1 cellular context compared by ENCODE assay signal in the genomic region with DNA sequence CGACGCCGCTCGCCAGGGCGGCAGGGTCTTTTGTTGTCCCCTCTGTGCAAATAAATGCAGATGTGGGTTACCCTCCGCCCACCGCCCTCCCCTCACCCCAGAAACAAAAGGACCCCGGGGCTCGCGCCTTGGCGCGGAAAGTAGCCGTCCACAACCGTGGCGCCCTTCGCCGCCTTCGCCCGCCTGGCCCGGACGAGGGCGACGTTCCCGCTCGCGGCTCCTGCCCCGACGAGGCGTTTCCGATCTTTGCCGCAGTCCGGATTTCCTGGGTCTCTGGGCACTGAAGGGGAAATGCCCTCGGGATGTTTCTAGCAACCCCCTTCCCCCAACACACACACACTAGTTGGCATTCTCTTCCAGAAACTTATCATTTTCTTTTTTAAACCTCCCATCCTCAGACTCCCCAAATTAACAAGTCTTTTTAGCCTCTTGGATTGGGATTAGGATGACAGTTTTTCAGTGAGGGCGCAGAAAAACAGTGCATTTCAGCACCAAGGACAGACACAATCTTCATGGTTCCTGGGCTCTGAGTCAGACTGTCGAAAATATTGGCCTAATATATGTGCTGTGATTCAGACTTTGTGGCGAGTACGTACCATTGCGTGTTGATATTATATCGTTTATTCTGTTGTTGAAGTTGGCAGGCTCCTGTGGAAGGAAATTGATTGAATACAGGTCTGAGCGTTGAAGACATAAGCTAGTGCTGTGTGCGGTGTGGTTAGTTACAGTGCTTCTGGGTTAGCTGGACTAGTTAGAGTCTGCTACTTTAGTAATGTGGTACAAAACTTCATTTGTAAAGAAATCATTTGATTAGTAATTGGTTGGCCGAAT.
TF ChIP-seq lines count a peak whose summit lies in the region.

No MANE protein-coding gene starts in this region.

TF ChIP-seq in HepG2, 621 proteins besides CTCF, POLR2A, EP300 and RAD21 (continued from another document):
- peak; percentile 46; the same call in 1 of the 2 replicates for TF ChIP-seq TAF1 (CRISPR knock-in tag; IDR thresholded peaks at IDR 0.05)
- TF ChIP-seq, protein P1, sequence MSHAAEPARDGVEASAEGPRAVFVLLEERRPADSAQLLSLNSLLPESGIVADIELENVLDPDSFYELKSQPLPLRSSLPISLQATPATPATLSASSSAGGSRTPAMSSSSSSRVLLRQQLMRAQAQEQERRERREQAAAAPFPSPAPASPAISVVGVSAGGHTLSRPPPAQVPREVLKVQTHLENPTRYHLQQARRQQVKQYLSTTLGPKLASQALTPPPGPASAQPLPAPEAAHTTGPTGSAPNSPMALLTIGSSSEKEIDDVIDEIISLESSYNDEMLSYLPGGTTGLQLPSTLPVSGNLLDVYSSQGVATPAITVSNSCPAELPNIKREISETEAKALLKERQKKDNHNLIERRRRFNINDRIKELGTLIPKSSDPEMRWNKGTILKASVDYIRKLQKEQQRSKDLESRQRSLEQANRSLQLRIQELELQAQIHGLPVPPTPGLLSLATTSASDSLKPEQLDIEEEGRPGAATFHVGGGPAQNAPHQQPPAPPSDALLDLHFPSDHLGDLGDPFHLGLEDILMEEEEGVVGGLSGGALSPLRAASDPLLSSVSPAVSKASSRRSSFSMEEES (CRISPR knock-in tag; IDR thresholded peaks at IDR 0.05), result peak; percentile 64
- TF ChIP-seq FOXA1 (IDR thresholded peaks at IDR 0.05), result no peak
- TF ChIP-seq FOXA1 (CRISPR knock-in tag; IDR thresholded peaks at IDR 0.05), result 0 out of 2 replicates have a peak, but pooled peaks have one; percentile 7
- peak; percentile 98 for TF ChIP-seq DNMT3B (CRISPR knock-in tag; conservative IDR thresholded peaks at IDR 0.05)
- TF ChIP-seq ZNF709 (CRISPR knock-in tag; IDR thresholded peaks at IDR 0.05), result peak; percentile 73; the same call in 1 of the 2 replicates
- TF ChIP-seq, protein P2, sequence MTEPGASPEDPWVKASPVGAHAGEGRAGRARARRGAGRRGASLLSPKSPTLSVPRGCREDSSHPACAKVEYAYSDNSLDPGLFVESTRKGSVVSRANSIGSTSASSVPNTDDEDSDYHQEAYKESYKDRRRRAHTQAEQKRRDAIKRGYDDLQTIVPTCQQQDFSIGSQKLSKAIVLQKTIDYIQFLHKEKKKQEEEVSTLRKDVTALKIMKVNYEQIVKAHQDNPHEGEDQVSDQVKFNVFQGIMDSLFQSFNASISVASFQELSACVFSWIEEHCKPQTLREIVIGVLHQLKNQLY (CRISPR knock-in tag; IDR thresholded peaks at IDR 0.05), result 0 out of 2 replicates have a peak, but pooled peaks have one; percentile 33
- TF ChIP-seq ZFP82 (CRISPR knock-in tag; IDR thresholded peaks at IDR 0.05; ENCODE audit: borderline replicate concordance), result peak; percentile 67; the same call in 1 of the 2 replicates
- TF ChIP-seq NKX3-1 (CRISPR knock-in tag; IDR thresholded peaks at IDR 0.05), result peak; percentile 90
- no peak for TF ChIP-seq ZNF44 (CRISPR knock-in tag; IDR thresholded peaks at IDR 0.05)
- TF ChIP-seq, protein P3, sequence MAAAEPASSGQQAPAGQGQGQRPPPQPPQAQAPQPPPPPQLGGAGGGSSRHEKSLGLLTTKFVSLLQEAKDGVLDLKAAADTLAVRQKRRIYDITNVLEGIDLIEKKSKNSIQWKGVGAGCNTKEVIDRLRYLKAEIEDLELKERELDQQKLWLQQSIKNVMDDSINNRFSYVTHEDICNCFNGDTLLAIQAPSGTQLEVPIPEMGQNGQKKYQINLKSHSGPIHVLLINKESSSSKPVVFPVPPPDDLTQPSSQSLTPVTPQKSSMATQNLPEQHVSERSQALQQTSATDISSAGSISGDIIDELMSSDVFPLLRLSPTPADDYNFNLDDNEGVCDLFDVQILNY (CRISPR knock-in tag; conservative IDR thresholded peaks at IDR 0.05), result 0 out of 2 replicates have a peak, but pooled peaks have one; percentile 26
- no peak; the same call in 1 of the 2 replicates for TF ChIP-seq FOXK1 (CRISPR knock-in tag; IDR thresholded peaks at IDR 0.05; ENCODE audit: borderline replicate concordance, low read depth)
- peak; percentile 45; the same call in 1 of the 2 replicates for TF ChIP-seq ZNF546 (CRISPR knock-in tag; conservative IDR thresholded peaks at IDR 0.05)
- TF ChIP-seq, protein P4, sequence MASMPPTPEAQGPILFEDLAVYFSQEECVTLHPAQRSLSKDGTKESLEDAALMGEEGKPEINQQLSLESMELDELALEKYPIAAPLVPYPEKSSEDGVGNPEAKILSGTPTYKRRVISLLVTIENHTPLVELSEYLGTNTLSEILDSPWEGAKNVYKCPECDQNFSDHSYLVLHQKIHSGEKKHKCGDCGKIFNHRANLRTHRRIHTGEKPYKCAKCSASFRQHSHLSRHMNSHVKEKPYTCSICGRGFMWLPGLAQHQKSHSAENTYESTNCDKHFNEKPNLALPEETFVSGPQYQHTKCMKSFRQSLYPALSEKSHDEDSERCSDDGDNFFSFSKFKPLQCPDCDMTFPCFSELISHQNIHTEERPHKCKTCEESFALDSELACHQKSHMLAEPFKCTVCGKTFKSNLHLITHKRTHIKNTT (CRISPR knock-in tag; IDR thresholded peaks at IDR 0.05), result no peak
- TF ChIP-seq ARNT2 (CRISPR knock-in tag; IDR thresholded peaks at IDR 0.05; ENCODE audit: low read depth), result no peak
- TF ChIP-seq MXD4 (CRISPR knock-in tag; IDR thresholded peaks at IDR 0.05), result peak; percentile 14; the same call in 1 of the 2 replicates
- no peak for TF ChIP-seq ZIK1 (CRISPR knock-in tag; IDR thresholded peaks at IDR 0.05; ENCODE audit: borderline replicate concordance, low read depth)
- no peak for TF ChIP-seq EEA1 (CRISPR knock-in tag; IDR thresholded peaks at IDR 0.05; ENCODE audit: borderline replicate concordance)
- TF ChIP-seq, protein P5, sequence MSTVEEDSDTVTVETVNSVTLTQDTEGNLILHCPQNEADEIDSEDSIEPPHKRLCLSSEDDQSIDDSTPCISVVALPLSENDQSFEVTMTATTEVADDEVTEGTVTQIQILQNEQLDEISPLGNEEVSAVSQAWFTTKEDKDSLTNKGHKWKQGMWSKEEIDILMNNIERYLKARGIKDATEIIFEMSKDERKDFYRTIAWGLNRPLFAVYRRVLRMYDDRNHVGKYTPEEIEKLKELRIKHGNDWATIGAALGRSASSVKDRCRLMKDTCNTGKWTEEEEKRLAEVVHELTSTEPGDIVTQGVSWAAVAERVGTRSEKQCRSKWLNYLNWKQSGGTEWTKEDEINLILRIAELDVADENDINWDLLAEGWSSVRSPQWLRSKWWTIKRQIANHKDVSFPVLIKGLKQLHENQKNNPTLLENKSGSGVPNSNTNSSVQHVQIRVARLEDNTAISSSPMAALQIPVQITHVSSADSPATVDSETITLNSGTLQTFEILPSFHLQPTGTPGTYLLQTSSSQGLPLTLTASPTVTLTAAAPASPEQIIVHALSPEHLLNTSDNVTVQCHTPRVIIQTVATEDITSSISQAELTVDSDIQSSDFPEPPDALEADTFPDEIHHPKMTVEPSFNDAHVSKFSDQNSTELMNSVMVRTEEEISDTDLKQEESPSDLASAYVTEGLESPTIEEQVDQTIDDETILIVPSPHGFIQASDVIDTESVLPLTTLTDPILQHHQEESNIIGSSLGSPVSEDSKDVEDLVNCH (CRISPR knock-in tag; IDR thresholded peaks at IDR 0.05), result no peak; the same call in 1 of the 2 replicates
- TF ChIP-seq SP4 (CRISPR knock-in tag; IDR thresholded peaks at IDR 0.05), result 0 out of 2 replicates have a peak, but pooled peaks have one; percentile 16
- 0 out of 2 replicates have a peak, but pooled peaks have one; percentile 84 for TF ChIP-seq ZNF552 (CRISPR knock-in tag; IDR thresholded peaks at IDR 0.05; ENCODE audit: borderline replicate concordance)
- no peak for TF ChIP-seq NR2F2 (IDR thresholded peaks at IDR 0.05; ENCODE audit: borderline replicate concordance, low read depth)
- no peak for TF ChIP-seq SOX6 (IDR thresholded peaks at IDR 0.05)
- TF ChIP-seq SOX6 (CRISPR knock-in tag; IDR thresholded peaks at IDR 0.05), result peak; percentile 58
- peak; percentile 80; the same call in 1 of the 2 replicates for TF ChIP-seq DR1 (CRISPR knock-in tag; IDR thresholded peaks at IDR 0.05)
- TF ChIP-seq, protein P6, sequence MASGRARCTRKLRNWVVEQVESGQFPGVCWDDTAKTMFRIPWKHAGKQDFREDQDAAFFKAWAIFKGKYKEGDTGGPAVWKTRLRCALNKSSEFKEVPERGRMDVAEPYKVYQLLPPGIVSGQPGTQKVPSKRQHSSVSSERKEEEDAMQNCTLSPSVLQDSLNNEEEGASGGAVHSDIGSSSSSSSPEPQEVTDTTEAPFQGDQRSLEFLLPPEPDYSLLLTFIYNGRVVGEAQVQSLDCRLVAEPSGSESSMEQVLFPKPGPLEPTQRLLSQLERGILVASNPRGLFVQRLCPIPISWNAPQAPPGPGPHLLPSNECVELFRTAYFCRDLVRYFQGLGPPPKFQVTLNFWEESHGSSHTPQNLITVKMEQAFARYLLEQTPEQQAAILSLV (CRISPR knock-in tag; IDR thresholded peaks at IDR 0.05; ENCODE audit: borderline replicate concordance), result peak; percentile 64
- TF ChIP-seq, protein P7, sequence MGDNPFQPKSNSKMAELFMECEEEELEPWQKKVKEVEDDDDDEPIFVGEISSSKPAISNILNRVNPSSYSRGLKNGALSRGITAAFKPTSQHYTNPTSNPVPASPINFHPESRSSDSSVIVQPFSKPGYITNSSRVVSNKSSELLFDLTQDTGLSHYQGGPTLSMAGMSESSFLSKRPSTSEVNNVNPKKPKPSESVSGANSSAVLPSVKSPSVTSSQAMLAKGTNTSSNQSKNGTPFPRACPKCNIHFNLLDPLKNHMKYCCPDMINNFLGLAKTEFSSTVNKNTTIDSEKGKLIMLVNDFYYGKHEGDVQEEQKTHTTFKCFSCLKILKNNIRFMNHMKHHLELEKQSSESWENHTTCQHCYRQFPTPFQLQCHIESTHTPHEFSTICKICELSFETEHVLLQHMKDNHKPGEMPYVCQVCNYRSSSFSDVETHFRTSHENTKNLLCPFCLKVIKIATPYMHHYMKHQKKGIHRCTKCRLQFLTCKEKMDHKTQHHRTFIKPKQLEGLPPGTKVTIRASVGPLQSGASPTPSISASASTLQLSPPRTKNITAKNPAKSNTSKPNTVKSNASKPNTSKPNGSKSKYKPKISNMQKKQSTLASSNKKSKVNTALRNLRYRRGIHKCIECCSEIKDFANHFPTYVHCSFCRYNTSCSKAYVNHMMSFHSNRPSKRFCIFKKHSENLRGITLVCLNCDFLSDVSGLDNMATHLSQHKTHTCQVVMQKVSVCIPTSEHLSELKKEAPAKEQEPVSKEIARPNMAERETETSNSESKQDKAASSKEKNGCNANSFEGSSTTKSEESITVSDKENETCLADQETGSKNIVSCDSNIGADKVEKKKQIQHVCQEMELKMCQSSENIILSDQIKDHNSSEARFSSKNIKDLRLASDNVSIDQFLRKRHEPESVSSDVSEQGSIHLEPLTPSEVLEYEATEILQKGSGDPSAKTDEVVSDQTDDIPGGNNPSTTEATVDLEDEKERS (CRISPR knock-in tag; IDR thresholded peaks at IDR 0.05), result no peak
- TF ChIP-seq, protein P8, sequence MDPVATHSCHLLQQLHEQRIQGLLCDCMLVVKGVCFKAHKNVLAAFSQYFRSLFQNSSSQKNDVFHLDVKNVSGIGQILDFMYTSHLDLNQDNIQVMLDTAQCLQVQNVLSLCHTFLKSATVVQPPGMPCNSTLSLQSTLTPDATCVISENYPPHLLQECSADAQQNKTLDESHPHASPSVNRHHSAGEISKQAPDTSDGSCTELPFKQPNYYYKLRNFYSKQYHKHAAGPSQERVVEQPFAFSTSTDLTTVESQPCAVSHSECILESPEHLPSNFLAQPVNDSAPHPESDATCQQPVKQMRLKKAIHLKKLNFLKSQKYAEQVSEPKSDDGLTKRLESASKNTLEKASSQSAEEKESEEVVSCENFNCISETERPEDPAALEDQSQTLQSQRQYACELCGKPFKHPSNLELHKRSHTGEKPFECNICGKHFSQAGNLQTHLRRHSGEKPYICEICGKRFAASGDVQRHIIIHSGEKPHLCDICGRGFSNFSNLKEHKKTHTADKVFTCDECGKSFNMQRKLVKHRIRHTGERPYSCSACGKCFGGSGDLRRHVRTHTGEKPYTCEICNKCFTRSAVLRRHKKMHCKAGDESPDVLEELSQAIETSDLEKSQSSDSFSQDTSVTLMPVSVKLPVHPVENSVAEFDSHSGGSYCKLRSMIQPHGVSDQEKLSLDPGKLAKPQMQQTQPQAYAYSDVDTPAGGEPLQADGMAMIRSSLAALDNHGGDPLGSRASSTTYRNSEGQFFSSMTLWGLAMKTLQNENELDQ (CRISPR knock-in tag; IDR thresholded peaks at IDR 0.05; ENCODE audit: borderline replicate concordance), result no peak
- TF ChIP-seq ZC3H4 (CRISPR knock-in tag; IDR thresholded peaks at IDR 0.05; ENCODE audit: borderline replicate concordance), result peak; percentile 59; the same call in 1 of the 2 replicates
- peak; percentile 4; the same call in 1 of the 2 replicates for TF ChIP-seq ZNF329 (CRISPR knock-in tag; IDR thresholded peaks at IDR 0.05; ENCODE audit: low read depth)
- TF ChIP-seq ZNF230 (CRISPR knock-in tag; IDR thresholded peaks at IDR 0.05), result no peak
- no peak for TF ChIP-seq SP140L (CRISPR knock-in tag; IDR thresholded peaks at IDR 0.05; ENCODE audit: borderline replicate concordance)
- TF ChIP-seq HNRNPK (IDR thresholded peaks at IDR 0.05; ENCODE audit: low read depth, low read length, poor library complexity, severe bottlenecking), result no peak
- TF ChIP-seq ZNF460 (CRISPR knock-in tag; IDR thresholded peaks at IDR 0.05; ENCODE audit: borderline replicate concordance), result no peak
- no peak for TF ChIP-seq ZNF260 (CRISPR knock-in tag; IDR thresholded peaks at IDR 0.05; ENCODE audit: borderline replicate concordance, low read depth)
- TF ChIP-seq POLR2AphosphoS5 (IDR thresholded peaks at IDR 0.05; ENCODE audit: low read depth, low read length), result peak; percentile 72
- TF ChIP-seq CCAR2 (optimal IDR thresholded peaks at IDR 0.05; ENCODE audit: low read depth, low read length), result peak; percentile 0
- TF ChIP-seq, protein P9, sequence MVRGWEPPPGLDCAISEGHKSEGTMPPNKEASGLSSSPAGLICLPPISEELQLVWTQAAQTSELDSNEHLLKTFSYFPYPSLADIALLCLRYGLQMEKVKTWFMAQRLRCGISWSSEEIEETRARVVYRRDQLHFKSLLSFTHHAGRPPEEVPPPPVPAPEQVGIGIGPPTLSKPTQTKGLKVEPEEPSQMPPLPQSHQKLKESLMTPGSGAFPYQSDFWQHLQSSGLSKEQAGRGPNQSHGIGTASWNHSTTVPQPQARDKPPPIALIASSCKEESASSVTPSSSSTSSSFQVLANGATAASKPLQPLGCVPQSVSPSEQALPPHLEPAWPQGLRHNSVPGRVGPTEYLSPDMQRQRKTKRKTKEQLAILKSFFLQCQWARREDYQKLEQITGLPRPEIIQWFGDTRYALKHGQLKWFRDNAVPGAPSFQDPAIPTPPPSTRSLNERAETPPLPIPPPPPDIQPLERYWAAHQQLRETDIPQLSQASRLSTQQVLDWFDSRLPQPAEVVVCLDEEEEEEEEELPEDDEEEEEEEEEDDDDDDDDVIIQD (CRISPR knock-in tag; IDR thresholded peaks at IDR 0.05; ENCODE audit: low read depth), result peak; percentile 60; the same call in 1 of the 2 replicates
- no peak for TF ChIP-seq ZNF33B (CRISPR knock-in tag; IDR thresholded peaks at IDR 0.05)
- 0 out of 2 replicates have a peak, but pooled peaks have one; percentile 44 for TF ChIP-seq NR2C2 (CRISPR knock-in tag; IDR thresholded peaks at IDR 0.05; ENCODE audit: borderline replicate concordance)
- TF ChIP-seq TSC22D2 (CRISPR knock-in tag; IDR thresholded peaks at IDR 0.05; ENCODE audit: borderline replicate concordance), result 0 out of 2 replicates have a peak, but pooled peaks have one; percentile 75
